In the genomic region with DNA sequence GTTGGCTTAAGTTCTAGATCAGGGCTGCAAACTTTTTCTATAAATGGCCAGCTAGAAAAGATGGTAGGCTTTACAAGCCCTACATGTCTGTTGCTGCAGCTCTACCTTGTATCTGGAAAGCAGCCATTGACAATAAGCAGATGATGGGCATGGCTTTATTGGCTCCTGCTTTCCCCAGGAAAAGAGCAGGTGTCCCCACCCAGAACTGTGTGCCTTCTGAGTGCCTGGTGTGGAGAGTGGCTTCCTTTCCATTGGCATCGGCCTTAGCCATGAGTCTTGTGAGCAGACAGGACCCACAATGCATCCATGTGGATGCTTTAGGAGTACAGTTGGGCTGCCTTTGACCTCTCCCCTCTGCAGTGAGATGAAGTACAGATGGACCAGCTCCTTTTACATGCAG, we compare ENCODE assay signal across 29 cellular contexts.
"Had no signal": no experiment of that assay in that cellular context is flagged by ENCODE, and none has a peak within 500 bp of the region (broad histone marks: within the 10 kb centered on the region; RNA-seq: fewer than 3 reads in every experiment).

No MANE protein-coding gene starts in this region.

- ATAC-seq: heart right ventricle; left lung; lower lobe of right lung; natural killer cell; pancreas; right cardiac atrium; sciatic nerve; stimulated activated naive B cell treated with anti-CD40 and anti-IgM and Interleukin-4, amounts not matched to agents 10 μg/mL and 1 μg/mL and 100 μg/mL, for 72 hours; stimulated activated naive CD8-positive, alpha-beta T cell treated with anti-CD3 and anti-CD28 coated beads, Interleukin-15, Interleukin-2, amounts not matched to agents 100 U/mL and 50 U/mL, for 24 hours; upper lobe of right lung had no signal

- H3K4me3 ChIP-seq: heart right ventricle, hepatocyte, left lung, lower lobe of right lung, pancreas, prostate gland, skin epidermis, stomach, testis, thyroid gland, upper lobe of right lung had no signal

- H3K4me1 ChIP-seq: heart right ventricle, left lung, lower lobe of right lung, pancreas, prostate gland, stomach, testis, thyroid gland, upper lobe of right lung had no signal

- H2AFZ ChIP-seq: hepatocyte had no signal

- H3K79me2 ChIP-seq: hepatocyte had no signal

- H3K4me1 Mint-ChIP-seq: naive B cell; natural killer cell; nephron progenitor cell; stimulated activated naive B cell treated with anti-CD40 and anti-IgM and Interleukin-4, amounts not matched to agents 10 μg/mL and 1 μg/mL and 100 μg/mL, for 72 hours had no signal

- H3K27ac ChIP-seq: heart right ventricle, hepatocyte, left lung, lower lobe of right lung, pancreas, prostate gland, skin epidermis, stomach, testis, thyroid gland, upper lobe of right lung had no signal

- H3K4me2 ChIP-seq: hepatocyte had no signal

- DNase-seq: heart right ventricle; islet precursor cell; left lung; lower lobe of right lung; mammary epithelial cell; mesenchymal stem cell; naive B cell; natural killer cell; nephron progenitor cell; nucleus accumbens; pancreas; posterior cingulate gyrus; retina; right cardiac atrium; stimulated activated CD4-positive, alpha-beta T cell treated with anti-CD3 and anti-CD28 coated beads, Interleukin-12 subunit alpha, Interleukin-12 subunit beta, amount 100 ng/mL, for 4 hours; stimulated activated CD4-positive, alpha-beta T cell treated with anti-CD3 and anti-CD28 coated beads, Interleukin-15, amount 100 ng/mL, for 24 hours; stimulated activated CD4-positive, alpha-beta T cell treated with anti-CD3 and anti-CD28 coated beads, Interleukin-2, amount 100 ng/mL, for 24 hours; stimulated activated CD4-positive, alpha-beta T cell treated with anti-CD3 and anti-CD28 coated beads, Interleukin-4, amount 100 ng/mL, for 1 hour; stimulated activated naive B cell treated with anti-CD40 and anti-IgM and Interleukin-4, amounts not matched to agents 10 μg/mL and 1 μg/mL and 100 μg/mL, for 72 hours; stimulated activated naive CD8-positive, alpha-beta T cell treated with anti-CD3 and anti-CD28 coated beads, Interleukin-15, Interleukin-2, amounts not matched to agents 100 U/mL and 50 U/mL, for 24 hours; stomach; testis; thyroid gland; trophoblast cell; upper lobe of right lung had no signal

- H3K9me3 ChIP-seq: lower lobe of right lung, pancreas, prostate gland, testis, thyroid gland, upper lobe of right lung had no signal

- H3K27me3 ChIP-seq: hepatocyte, left lung, pancreas, stomach, testis, thyroid gland, upper lobe of right lung had no signal

- H3K4me3 Mint-ChIP-seq: naive B cell; natural killer cell; nephron progenitor cell; stimulated activated naive B cell treated with anti-CD40 and anti-IgM and Interleukin-4, amounts not matched to agents 10 μg/mL and 1 μg/mL and 100 μg/mL, for 72 hours had no signal

- H3K36me3 ChIP-seq: heart right ventricle, left lung, lower lobe of right lung, pancreas, prostate gland, stomach, thyroid gland, upper lobe of right lung had no signal

- H3K36me3 Mint-ChIP-seq: naive B cell; natural killer cell; stimulated activated naive B cell treated with anti-CD40 and anti-IgM and Interleukin-4, amounts not matched to agents 10 μg/mL and 1 μg/mL and 100 μg/mL, for 72 hours had no signal

- H3K27ac Mint-ChIP-seq: naive B cell; natural killer cell; nephron progenitor cell; stimulated activated naive B cell treated with anti-CD40 and anti-IgM and Interleukin-4, amounts not matched to agents 10 μg/mL and 1 μg/mL and 100 μg/mL, for 72 hours had no signal
